1 cellular context compared by ENCODE assay signal in genomic region chr9:27338527-27338903, GRCh38.
TF ChIP-seq lines count a peak whose summit lies in the region.

No MANE protein-coding gene starts in this region.

TF ChIP-seq in H1, 55 proteins besides CTCF, POLR2A, EP300 and RAD21:
- TF ChIP-seq E2F6 (IDR thresholded peaks at IDR 0.05) (peak; percentile 54; the same call in 1 of the 2 replicates), HDAC2 (IDR thresholded peaks at IDR 0.05; ENCODE audit: borderline replicate concordance in 1 of 2, low read depth in 2 of 2, low read length in 2 of 2) (no peak)
